22 cellular contexts compared by ENCODE assay signal in genomic region chr19:35015576-35016351, GRCh38. TPM values are rescaled to one million over a fixed set of nuclear protein-coding genes. Genes with fewer than 3 reads are reported as not detected.
DNase-seq lines count a peak whose midpoint lies in the region; ATAC-seq and FAIRE-seq lines count a peak whose summit lies in the region.
"Had no signal": no experiment of that assay in that cellular context is flagged by ENCODE, and none has a peak within 500 bp of the region (broad histone marks: within the 10 kb centered on the region; RNA-seq: fewer than 3 reads in every experiment).

No MANE protein-coding gene starts in this region.

- H2BK15ac ChIP-seq in neuronal stem cell (ENCODE audit: low read length): no peak overlapping the region

- H3K4me1 ChIP-seq in neuronal stem cell (ENCODE audit: control insufficient read depth in 2 of 2, insufficient read depth in 1 of 2, low read depth in 1 of 2, low read length in 2 of 2): no peaks in the 10 kb centered on the region

- H3K4ac ChIP-seq in neuronal stem cell (ENCODE audit: low read length): no peak overlapping the region

- no peak for ATAC-seq in activated naive CD8-positive, alpha-beta T cell treated with anti-CD3 and anti-CD28 coated beads, Interleukin-2, amount 50 U/mL, for 24 hours
- no peak for ATAC-seq in HG03342 (IDR thresholded peaks at IDR 0.05; ENCODE audit: unreplicated experiment)
- ATAC-seq: activated T-cell treated with anti-CD3 and anti-CD28 coated beads, Interleukin-2, amount 50 U/mL, for 72 hours; GM23338 had no signal

- H2BK120ac ChIP-seq in neuronal stem cell (ENCODE audit: low read depth, low read length): no peak overlapping the region

- no peaks in the 10 kb centered on the region for H3K27me3 Mint-ChIP-seq in activated naive CD8-positive, alpha-beta T cell
- H3K27me3 Mint-ChIP-seq in activated naive CD8-positive, alpha-beta T cell treated with anti-CD3 and anti-CD28 coated beads, Interleukin-2, amount 50 U/mL, for 24 hours: no peaks in the 10 kb centered on the region
- H3K27me3 Mint-ChIP-seq: activated CD4-positive, alpha-beta memory T cell treated with anti-CD3 and anti-CD28 coated beads for 36 hours had no signal

- no peaks in the 10 kb centered on the region for H3K27me3 ChIP-seq in neuronal stem cell (ENCODE audit: control insufficient read depth in 3 of 3, insufficient read depth in 3 of 3, low read depth in 1 of 3, low read length in 3 of 3)
- H3K27me3 ChIP-seq: Peyer's patch, right lobe of liver, uterus had no signal

- no peak for DNase-seq in activated naive CD8-positive, alpha-beta T cell treated with anti-CD3 and anti-CD28 coated beads, Interleukin-2, amount 50 U/mL, for 24 hours
- peak; percentile 21 for DNase-seq in RKO (ENCODE audit: low spot score)
- peak; percentile 77 for DNase-seq in hepatic stellate cell (ENCODE audit: low spot score)
- DNase-seq in urothelium cell line (ENCODE audit: low spot score): no peak
- DNase-seq in activated CD8-positive, alpha-beta memory T cell treated with anti-CD3 and anti-CD28 coated beads, Interleukin-2, amount 50 U/mL, for 48 hours: no peak
- no peak for DNase-seq in neuronal stem cell (ENCODE audit: low spot score)
- DNase-seq: activated CD4-positive, alpha-beta memory T cell treated with anti-CD3 and anti-CD28 coated beads for 36 hours; activated T-cell treated with anti-CD3 and anti-CD28 coated beads, Interleukin-2, amount 50 U/mL, for 72 hours; central memory CD4-positive, alpha-beta T cell; DMS 273 treated with DMSO at 0.1 percent for 48 hours; effector CD8-positive, alpha-beta T cell; hypothalamus; NCI-H2171 treated with DMSO at 0.1 percent for 48 hours; Peyer's patch; right lobe of liver; stimulated activated CD4-positive, alpha-beta T cell treated with anti-CD3 and anti-CD28 coated beads, Interleukin-1b, Interleukin-23, amount 100 ng/mL, for 48 hours had no signal

- no peak overlapping the region for H3K4me3 Mint-ChIP-seq in activated naive CD8-positive, alpha-beta T cell
- no peak overlapping the region for H3K4me3 Mint-ChIP-seq in activated naive CD8-positive, alpha-beta T cell treated with anti-CD3 and anti-CD28 coated beads, Interleukin-2, amount 50 U/mL, for 24 hours
- H3K4me3 Mint-ChIP-seq: activated CD4-positive, alpha-beta memory T cell treated with anti-CD3 and anti-CD28 coated beads for 36 hours; activated T-cell treated with anti-CD3 and anti-CD28 coated beads, Interleukin-2, amount 50 U/mL, for 72 hours; GM23338; mesothelial cell of epicardium had no signal

- no peak overlapping the region for H3K18ac ChIP-seq in neuronal stem cell (ENCODE audit: low read length)

- H3K23ac ChIP-seq in neuronal stem cell (ENCODE audit: low read depth, low read length, poor library complexity): no peak overlapping the region

- H3K36me3 ChIP-seq in neuronal stem cell (replicated peaks in 1 of 2; ENCODE audit: control insufficient read depth in 2 of 2, insufficient read depth in 2 of 2, low read length in 2 of 2): peaks cover 60 to 97% of the 10 kb centered on the region in 2 donors
- H3K36me3 ChIP-seq: uterus had no signal

- no peak overlapping the region for H3K14ac ChIP-seq in neuronal stem cell (ENCODE audit: low read length)

- no peak overlapping the region for H3K4me2 ChIP-seq in neuronal stem cell (ENCODE audit: insufficient read depth, low read length, poor library complexity, severe bottlenecking)
- H3K4me2 ChIP-seq: GM23338 had no signal

- no peak overlapping the region for H2AFZ ChIP-seq in neuronal stem cell (ENCODE audit: low read length)
- H2AFZ ChIP-seq: GM23338 had no signal

- no peak overlapping the region for H2AK5ac ChIP-seq in neuronal stem cell (ENCODE audit: low read depth, low read length)

- no peak overlapping the region for H2BK5ac ChIP-seq in neuronal stem cell (ENCODE audit: low read length)

- no peak overlapping the region for H4K91ac ChIP-seq in neuronal stem cell (ENCODE audit: low read depth, low read length, poor library complexity)

- H2BK12ac ChIP-seq in neuronal stem cell (ENCODE audit: low read length): no peak overlapping the region

- H4K8ac ChIP-seq in neuronal stem cell (ENCODE audit: low read depth, low read length): no peak overlapping the region

- peaks cover 0 to 2% of the 10 kb centered on the region in 2 donors for H3K9me3 ChIP-seq in neuronal stem cell (replicated peaks in 1 of 2; ENCODE audit: control insufficient read depth in 2 of 2, insufficient read depth in 1 of 2, low read depth in 1 of 2, low read length in 2 of 2)
- H3K9me3 ChIP-seq: Peyer's patch, right lobe of liver, uterus had no signal

- peaks cover 18% of the 10 kb centered on the region for H3K36me3 Mint-ChIP-seq in activated naive CD8-positive, alpha-beta T cell
- peaks cover 57% of the 10 kb centered on the region for H3K36me3 Mint-ChIP-seq in activated naive CD8-positive, alpha-beta T cell treated with anti-CD3 and anti-CD28 coated beads, Interleukin-2, amount 50 U/mL, for 24 hours (ENCODE audit: low read depth)

- H3K27ac Mint-ChIP-seq in activated naive CD8-positive, alpha-beta T cell: peak overlapping the region; percentile 46
- no peak overlapping the region for H3K27ac Mint-ChIP-seq in activated naive CD8-positive, alpha-beta T cell treated with anti-CD3 and anti-CD28 coated beads, Interleukin-2, amount 50 U/mL, for 24 hours
- H3K27ac Mint-ChIP-seq: activated CD4-positive, alpha-beta memory T cell treated with anti-CD3 and anti-CD28 coated beads for 36 hours; activated T-cell treated with anti-CD3 and anti-CD28 coated beads, Interleukin-2, amount 50 U/mL, for 72 hours; GM23338; mesothelial cell of epicardium had no signal

- FAIRE-seq in urothelium cell line (lab: Jason Lieb, UNC): peak; percentile 23

- WGBS in neuronal stem cell (ENCODE audit: extremely low coverage in 2 of 2, insufficient read length in 2 of 2, insufficient replicate concordance in 1 of 2), 2 donors: no CpG with 5 or more reads among the region's 19 CpGs

- H3K27ac ChIP-seq in neuronal stem cell (replicated peaks; ENCODE audit: low read length): no peak overlapping the region
- H3K27ac ChIP-seq: right lobe of liver, uterus had no signal

- H3K4me3 ChIP-seq in neuronal stem cell (ENCODE audit: low read length in 2 of 2): no peak overlapping the region
- H3K4me3 ChIP-seq: GM23338, Peyer's patch, right lobe of liver, uterus had no signal

- peaks cover 55% of the 10 kb centered on the region for H3K4me1 Mint-ChIP-seq in activated naive CD8-positive, alpha-beta T cell (ENCODE audit: low read depth)
- peaks cover 41% of the 10 kb centered on the region for H3K4me1 Mint-ChIP-seq in activated naive CD8-positive, alpha-beta T cell treated with anti-CD3 and anti-CD28 coated beads, Interleukin-2, amount 50 U/mL, for 24 hours

- H3K9me3 Mint-ChIP-seq in activated naive CD8-positive, alpha-beta T cell (ENCODE audit: low read depth): no peaks in the 10 kb centered on the region
- no peaks in the 10 kb centered on the region for H3K9me3 Mint-ChIP-seq in activated naive CD8-positive, alpha-beta T cell treated with anti-CD3 and anti-CD28 coated beads, Interleukin-2, amount 50 U/mL, for 24 hours
- H3K9me3 Mint-ChIP-seq: activated CD4-positive, alpha-beta memory T cell treated with anti-CD3 and anti-CD28 coated beads for 36 hours; activated T-cell treated with anti-CD3 and anti-CD28 coated beads, Interleukin-2, amount 50 U/mL, for 72 hours; GM23338; mesothelial cell of epicardium had no signal

- H3K9ac ChIP-seq in neuronal stem cell (ENCODE audit: low read depth, low read length, poor library complexity): no peak overlapping the region

- peaks cover 7% of the 10 kb centered on the region for H3K79me1 ChIP-seq in neuronal stem cell (ENCODE audit: low read depth, low read length)

RNA-seq across cellular contexts. Expression of gene SCN1B, which starts 14.5 kb away (rescaled TPM):
- 2.8 TPM for polyA plus RNA-seq in neuronal stem cell (2013, experiment 1 of 2)
- polyA plus RNA-seq in neuronal stem cell (2013, experiment 2 of 2): 2.8 TPM

RNA-seq across cellular contexts. Expression of gene GRAMD1A, which starts 15.6 kb away (rescaled TPM):
- 74.8 TPM for polyA plus RNA-seq in neuronal stem cell (2013, experiment 1 of 2)
- polyA plus RNA-seq in neuronal stem cell (2013, experiment 2 of 2): 73.3 TPM

RNA-seq across cellular contexts. Expression of gene HPN, which starts 25.8 kb away (rescaled TPM):
- 0.36 TPM for polyA plus RNA-seq in neuronal stem cell (2013, experiment 1 of 2)
- polyA plus RNA-seq in neuronal stem cell (2013, experiment 2 of 2): 0.28 TPM
- polyA plus RNA-seq: AG04450 had no signal

RNA-seq across cellular contexts. Expression of gene ZNF792, which starts 51.7 kb away (rescaled TPM):
- 2.9 TPM for polyA plus RNA-seq in neuronal stem cell (2013, experiment 1 of 2)
- polyA plus RNA-seq in neuronal stem cell (2013, experiment 2 of 2): 2.7 TPM

Comparison
In these comparisons a context has a peak if more than half of its experiments do, and no peak if none do; other contexts are left out.
1. DNase-seq: peak in RKO (single experiment) and hepatic stellate cell (single experiment); none in activated naive CD8-positive, alpha-beta T cell treated with anti-CD3 and anti-CD28 coated beads, Interleukin-2, amount 50 U/mL, for 24 hours (single experiment), urothelium cell line (single experiment), activated CD8-positive, alpha-beta memory T cell treated with anti-CD3 and anti-CD28 coated beads, Interleukin-2, amount 50 U/mL, for 48 hours (single experiment) and neuronal stem cell (single experiment).